Comparison of ENCODE assay signal across 8 cellular contexts in the genomic region with DNA sequence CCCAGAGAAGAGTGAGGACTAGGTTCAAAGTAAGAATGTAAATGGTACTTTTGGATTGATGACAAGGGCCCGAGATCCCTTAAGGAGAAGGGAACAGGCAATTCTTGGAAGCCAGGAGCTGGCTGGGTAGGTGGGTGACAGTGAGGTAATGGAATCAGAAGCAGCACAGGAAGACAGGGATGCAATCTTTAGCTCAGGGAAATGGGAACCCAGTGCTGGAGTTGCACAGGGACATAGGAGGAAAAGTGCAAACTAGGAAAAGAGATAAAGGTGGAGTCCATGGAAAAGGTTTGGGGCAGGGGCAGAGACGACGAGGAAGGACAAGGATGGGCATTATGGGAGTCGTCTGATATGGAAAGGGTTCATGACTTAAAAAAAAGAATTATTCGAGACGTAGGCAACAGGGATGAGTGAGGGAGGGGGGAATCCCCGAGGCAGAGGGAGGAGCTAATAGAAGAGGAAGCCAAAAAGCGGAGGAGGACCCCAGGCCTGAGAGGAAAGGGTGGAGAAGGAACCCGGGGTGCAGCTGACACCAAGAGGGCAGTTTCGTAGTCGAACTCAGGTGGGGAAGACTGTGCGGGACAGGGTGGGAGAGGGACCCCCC. TPM values are rescaled to one million over a fixed set of nuclear protein-coding genes. Genes with fewer than 3 reads are reported as not detected.
A peak's percentile ranks its signal among the peaks of the same experiment; 100 is the strongest.
DNase-seq lines count a peak whose midpoint lies in the region; ATAC-seq and TF ChIP-seq lines count a peak whose summit lies in the region.

No MANE protein-coding gene starts in this region.

- H3K4me3 ChIP-seq in HEK293 (ENCODE audit: low read depth, low read length) (peak overlapping the region; percentile 83), suprapubic skin (peak overlapping the region; percentile 86)

- WGBS in suprapubic skin: under 1% methylated on average over 12 of the region's 12 CpGs

- no peaks in the 10 kb centered on the region for H3K27me3 ChIP-seq in suprapubic skin

- peaks cover 36 to 48% of the 10 kb centered on the region in 2 donors for H3K4me1 Mint-ChIP-seq in natural killer cell

- H3K27ac Mint-ChIP-seq in natural killer cell: peak overlapping the region; percentile 95 to 97

- no peaks in the 10 kb centered on the region for H3K9me3 Mint-ChIP-seq in natural killer cell

- TF ChIP-seq CTCF in HEK293 (tag by site-specific recombination; IDR thresholded peaks at IDR 0.05) (no peak), natural killer cell (IDR thresholded peaks at IDR 0.05) (no peak), suprapubic skin (IDR thresholded peaks at IDR 0.05) (no peak)

- peak overlapping the region; percentile 85 for H3K27ac ChIP-seq in HEK293 (ENCODE audit: extremely low read depth, low read depth, low read length)
- peak overlapping the region; percentile 97 for H3K27ac ChIP-seq in suprapubic skin

- H3K4me3 Mint-ChIP-seq in natural killer cell: peak overlapping the region; percentile 95

- peaks cover 3% of the 10 kb centered on the region; the same call in 1 of the 2 replicates for H3K4me1 ChIP-seq in HEK293 (ENCODE audit: control insufficient read depth, insufficient read depth, low read length)
- H3K4me1 ChIP-seq in suprapubic skin: peaks cover 42% of the 10 kb centered on the region

- no peaks in the 10 kb centered on the region for H3K9me3 ChIP-seq in HEK293 (ENCODE audit: control insufficient read depth, insufficient read depth, low read depth, low read length)
- no peaks in the 10 kb centered on the region for H3K9me3 ChIP-seq in suprapubic skin

- POLR2A ChIA-PET in HEK293 (lab: Yijun Ruan, JAX): interaction anchor here (0.6 to 7.8 kb wide), 14 partner anchors 10 to 1058 kb away, joined by 3 to 56 read pairs (median 8); a partner anchor contains a TSS

- DNase-seq in NCI-H345 (lab: John Stamatoyannopoulos, UW): peak; percentile 65
- DNase-seq in NCI-H345 treated with DMSO at 0.1 percent for 48 hours (lab: John Stamatoyannopoulos, UW; ENCODE audit: unreplicated experiment): no peak
- DNase-seq in NCI-H146 treated with DMSO at 0.1 percent for 48 hours (lab: John Stamatoyannopoulos, UW; ENCODE audit: unreplicated experiment): peak; percentile 35
- peak; percentile 57 for DNase-seq in activated CD8-positive, alpha-beta memory T cell treated with anti-CD3 and anti-CD28 coated beads, Interleukin-2, amount 50 U/mL, for 4 hours
- peak; percentile 50 for DNase-seq in fibroblast of gingiva (ENCODE audit: low read depth)
- DNase-seq in natural killer cell: no peak
- peak in 1 of 2 donors; percentile 83 for DNase-seq in suprapubic skin (ENCODE audit: low spot score in 2 of 2)

- CTCF ChIA-PET in HEK293 (lab: Yijun Ruan, JAX): interaction anchor here (0.5 to 7.4 kb wide), 13 partner anchors 9 to 549 kb away, joined by 3 to 63 read pairs (median 3); a partner anchor contains a TSS

- no peaks in the 10 kb centered on the region for H3K27me3 Mint-ChIP-seq in natural killer cell (ENCODE audit: low read depth in 2 of 2)

- no peak for TF ChIP-seq EP300 in suprapubic skin (IDR thresholded peaks at IDR 0.05)

- intact Hi-C loops in natural killer cell (cut with micrococcal nuclease): loop anchor here (1.0 kb wide), 3 partner anchors 21 to 73 kb away; a partner anchor contains a TSS

- no peaks in the 10 kb centered on the region for H3K36me3 Mint-ChIP-seq in natural killer cell

- ATAC-seq in natural killer cell: peak; percentile 53 to 66 (median 56)

- TF ChIP-seq POLR2A in suprapubic skin (IDR thresholded peaks at IDR 0.05): no peak

- peaks cover 4 to 40% of the 10 kb centered on the region in 2 experiments for H3K36me3 ChIP-seq in HEK293 (ENCODE audit: control insufficient read depth in 2 of 2, insufficient read depth in 1 of 2, low read length in 2 of 2)
- H3K36me3 ChIP-seq in suprapubic skin: peaks cover 16% of the 10 kb centered on the region

TF ChIP-seq in HEK293, 187 proteins besides CTCF, POLR2A, EP300 and RAD21 (continues in another document):
- TF ChIP-seq ZNF600 (tag by site-specific recombination; IDR thresholded peaks at IDR 0.05) (peak; percentile 14; the same call in 1 of the 2 replicates), SETDB1 (IDR thresholded peaks at IDR 0.05; ENCODE audit: insufficient read length, low read length) (no peak), GLIS1 (tag by site-specific recombination; IDR thresholded peaks at IDR 0.05) (no peak), ZBTB48 (tag by site-specific recombination; IDR thresholded peaks at IDR 0.05) (peak; percentile 78), ZNF391 (tag by site-specific recombination; IDR thresholded peaks at IDR 0.05; ENCODE audit: borderline replicate concordance, low read depth) (no peak), ZNF701 (tag by site-specific recombination; IDR thresholded peaks at IDR 0.05) (no peak), ZNF416 (tag by site-specific recombination; IDR thresholded peaks at IDR 0.05) (no peak), ZNF214 (tag by site-specific recombination; IDR thresholded peaks at IDR 0.05; ENCODE audit: borderline replicate concordance) (no peak), ZNF394 (tag by site-specific recombination; IDR thresholded peaks at IDR 0.05; ENCODE audit: borderline replicate concordance) (peak; percentile 9; the same call in 1 of the 2 replicates), ZNF112 (tag by site-specific recombination; IDR thresholded peaks at IDR 0.05) (no peak), ZNF184 (tag by site-specific recombination; IDR thresholded peaks at IDR 0.05) (no peak), SP7 (tag by site-specific recombination; IDR thresholded peaks at IDR 0.05) (no peak), ZNF791 (tag by site-specific recombination; IDR thresholded peaks at IDR 0.05) (no peak), ZNF629 (tag by site-specific recombination; IDR thresholded peaks at IDR 0.05) (no peak), ZNF37A (tag by site-specific recombination; IDR thresholded peaks at IDR 0.05) (no peak), SALL2 (tag by site-specific recombination; IDR thresholded peaks at IDR 0.05; ENCODE audit: borderline replicate concordance) (no peak), ZNF473 (tag by site-specific recombination; IDR thresholded peaks at IDR 0.05) (no peak)
- TF ChIP-seq, protein P1, sequence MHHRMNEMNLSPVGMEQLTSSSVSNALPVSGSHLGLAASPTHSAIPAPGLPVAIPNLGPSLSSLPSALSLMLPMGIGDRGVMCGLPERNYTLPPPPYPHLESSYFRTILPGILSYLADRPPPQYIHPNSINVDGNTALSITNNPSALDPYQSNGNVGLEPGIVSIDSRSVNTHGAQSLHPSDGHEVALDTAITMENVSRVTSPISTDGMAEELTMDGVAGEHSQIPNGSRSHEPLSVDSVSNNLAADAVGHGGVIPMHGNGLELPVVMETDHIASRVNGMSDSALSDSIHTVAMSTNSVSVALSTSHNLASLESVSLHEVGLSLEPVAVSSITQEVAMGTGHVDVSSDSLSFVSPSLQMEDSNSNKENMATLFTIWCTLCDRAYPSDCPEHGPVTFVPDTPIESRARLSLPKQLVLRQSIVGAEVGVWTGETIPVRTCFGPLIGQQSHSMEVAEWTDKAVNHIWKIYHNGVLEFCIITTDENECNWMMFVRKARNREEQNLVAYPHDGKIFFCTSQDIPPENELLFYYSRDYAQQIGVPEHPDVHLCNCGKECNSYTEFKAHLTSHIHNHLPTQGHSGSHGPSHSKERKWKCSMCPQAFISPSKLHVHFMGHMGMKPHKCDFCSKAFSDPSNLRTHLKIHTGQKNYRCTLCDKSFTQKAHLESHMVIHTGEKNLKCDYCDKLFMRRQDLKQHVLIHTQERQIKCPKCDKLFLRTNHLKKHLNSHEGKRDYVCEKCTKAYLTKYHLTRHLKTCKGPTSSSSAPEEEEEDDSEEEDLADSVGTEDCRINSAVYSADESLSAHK (tag by site-specific recombination; IDR thresholded peaks at IDR 0.05): no peak
- TF ChIP-seq, protein P2, sequence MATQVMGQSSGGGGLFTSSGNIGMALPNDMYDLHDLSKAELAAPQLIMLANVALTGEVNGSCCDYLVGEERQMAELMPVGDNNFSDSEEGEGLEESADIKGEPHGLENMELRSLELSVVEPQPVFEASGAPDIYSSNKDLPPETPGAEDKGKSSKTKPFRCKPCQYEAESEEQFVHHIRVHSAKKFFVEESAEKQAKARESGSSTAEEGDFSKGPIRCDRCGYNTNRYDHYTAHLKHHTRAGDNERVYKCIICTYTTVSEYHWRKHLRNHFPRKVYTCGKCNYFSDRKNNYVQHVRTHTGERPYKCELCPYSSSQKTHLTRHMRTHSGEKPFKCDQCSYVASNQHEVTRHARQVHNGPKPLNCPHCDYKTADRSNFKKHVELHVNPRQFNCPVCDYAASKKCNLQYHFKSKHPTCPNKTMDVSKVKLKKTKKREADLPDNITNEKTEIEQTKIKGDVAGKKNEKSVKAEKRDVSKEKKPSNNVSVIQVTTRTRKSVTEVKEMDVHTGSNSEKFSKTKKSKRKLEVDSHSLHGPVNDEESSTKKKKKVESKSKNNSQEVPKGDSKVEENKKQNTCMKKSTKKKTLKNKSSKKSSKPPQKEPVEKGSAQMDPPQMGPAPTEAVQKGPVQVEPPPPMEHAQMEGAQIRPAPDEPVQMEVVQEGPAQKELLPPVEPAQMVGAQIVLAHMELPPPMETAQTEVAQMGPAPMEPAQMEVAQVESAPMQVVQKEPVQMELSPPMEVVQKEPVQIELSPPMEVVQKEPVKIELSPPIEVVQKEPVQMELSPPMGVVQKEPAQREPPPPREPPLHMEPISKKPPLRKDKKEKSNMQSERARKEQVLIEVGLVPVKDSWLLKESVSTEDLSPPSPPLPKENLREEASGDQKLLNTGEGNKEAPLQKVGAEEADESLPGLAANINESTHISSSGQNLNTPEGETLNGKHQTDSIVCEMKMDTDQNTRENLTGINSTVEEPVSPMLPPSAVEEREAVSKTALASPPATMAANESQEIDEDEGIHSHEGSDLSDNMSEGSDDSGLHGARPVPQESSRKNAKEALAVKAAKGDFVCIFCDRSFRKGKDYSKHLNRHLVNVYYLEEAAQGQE (tag by site-specific recombination; IDR thresholded peaks at IDR 0.05): no peak

RNA-seq across cellular contexts. Expression of a gene that starts 0.5 kb away (rescaled TPM):
- 10 to 100 TPM; 68.2 to 99.3 (median 95.0) TPM for total RNA-seq in natural killer cell
- 100 to 1,000 TPM in 1 of 4 donors, 10 to 100 TPM in 3; 50.0 to 102 (median 60.3) TPM for total RNA-seq in suprapubic skin

RNA-seq across cellular contexts. Expression of a gene that starts 20.3 kb away (rescaled TPM):
- total RNA-seq in natural killer cell: 100 to 1,000 TPM in 2 of 3 donors, 10 to 100 TPM in 1; 72.6 to 111 (median 110) TPM
- 10 to 100 TPM; 18.0 to 22.1 (median 18.5) TPM for total RNA-seq in suprapubic skin

RNA-seq across cellular contexts. Expression of a gene that starts 44.6 kb away (rescaled TPM):
- 10 to 100 TPM; 48.1 to 52.2 (median 48.6) TPM for total RNA-seq in natural killer cell
- 10 to 100 TPM; 23.6 to 36.8 (median 29.7) TPM for total RNA-seq in suprapubic skin

RNA-seq across cellular contexts. Expression of a gene that starts 45.8 kb away (rescaled TPM):
- total RNA-seq in natural killer cell (not detected), suprapubic skin (10 to 100 TPM; 32.0 to 67.5 (median 48.7) TPM)

Comparison
In these comparisons a context has a peak if more than half of its experiments do, and no peak if none do; other contexts are left out.
1. DNase-seq: peak in NCI-H345 (single experiment), NCI-H146 treated with DMSO at 0.1 percent for 48 hours (single experiment), activated CD8-positive, alpha-beta memory T cell treated with anti-CD3 and anti-CD28 coated beads, Interleukin-2, amount 50 U/mL, for 4 hours (single experiment) and fibroblast of gingiva (single experiment); none in NCI-H345 treated with DMSO at 0.1 percent for 48 hours (single experiment) and natural killer cell (single experiment).